In the genomic region with DNA sequence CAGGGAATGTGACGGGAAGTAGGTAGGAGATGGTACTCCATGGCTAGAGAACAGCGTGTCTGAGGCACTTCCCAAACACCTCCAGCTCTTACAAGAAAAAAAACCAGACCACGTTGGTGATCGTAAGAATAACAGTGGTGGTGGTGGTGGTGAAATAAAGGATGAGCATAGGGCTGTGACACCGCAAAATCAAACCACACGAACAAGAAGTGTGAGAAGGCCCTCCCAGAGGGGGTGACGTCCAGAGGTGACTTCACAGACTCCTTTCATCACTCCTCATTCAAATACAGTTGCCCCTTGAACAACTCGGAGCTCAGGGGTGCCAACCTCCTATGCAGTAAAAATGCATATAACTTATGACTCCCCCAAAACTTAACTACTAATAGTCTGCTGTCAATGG, we compare ENCODE assay signal across 16 cellular contexts.
DNase-seq lines count a peak whose midpoint lies in the region; ATAC-seq and TF ChIP-seq lines count a peak whose summit lies in the region.
"Had no signal": no experiment of that assay in that cellular context is flagged by ENCODE, and none has a peak within 500 bp of the region (broad histone marks: within the 10 kb centered on the region; RNA-seq: fewer than 3 reads in every experiment).

No MANE protein-coding gene starts in this region.

- peaks cover 15% of the 10 kb centered on the region for H3K36me3 Mint-ChIP-seq in effector memory CD8-positive, alpha-beta T cell (ENCODE audit: insufficient read depth)
- H3K36me3 Mint-ChIP-seq in natural killer cell, result no peaks in the 10 kb centered on the region
- peaks cover 22% of the 10 kb centered on the region for H3K36me3 Mint-ChIP-seq in Caco-2 (ENCODE audit: insufficient read depth, unreplicated experiment)

- no peaks in the 10 kb centered on the region for H3K27me3 Mint-ChIP-seq in effector memory CD8-positive, alpha-beta T cell
- H3K27me3 Mint-ChIP-seq in natural killer cell (ENCODE audit: low read depth in 2 of 2) (peaks cover 5 to 10% of the 10 kb centered on the region in 2 donors), Caco-2 (ENCODE audit: insufficient read depth, unreplicated experiment) (no peaks in the 10 kb centered on the region)
- H3K27me3 Mint-ChIP-seq: CD4-positive, CD25-positive, alpha-beta regulatory T cell had no signal

- BruUV-seq in Caco-2 (replicated peaks; lab: Mats Ljungman, UMichigan), result no TSS peak

- H3K9me3 ChIP-seq in Caco-2, result no peaks in the 10 kb centered on the region
- H3K9me3 ChIP-seq: BE2C had no signal

- TF ChIP-seq CTCF in natural killer cell (IDR thresholded peaks at IDR 0.05) (no peak), Caco-2 (IDR thresholded peaks at IDR 0.05; ENCODE audit: insufficient read depth in 1 of 2, low read depth in 1 of 2, low read length in 1 of 2, severe bottlenecking in 1 of 2, unreplicated experiment in 1 of 2) (no peak)

- no peak for ATAC-seq in GM18505 (IDR thresholded peaks at IDR 0.05; ENCODE audit: unreplicated experiment)
- ATAC-seq in effector memory CD8-positive, alpha-beta T cell (replicated peaks), result peak; percentile 31
- ATAC-seq in natural killer cell, result peak; percentile 62 to 91 (median 64)
- ATAC-seq in GM19395 (IDR thresholded peaks at IDR 0.05; ENCODE audit: unreplicated experiment), result no peak
- no peak for ATAC-seq in HG02852 (IDR thresholded peaks at IDR 0.05; ENCODE audit: unreplicated experiment)

- H3K36me3 ChIP-seq in Caco-2 (ENCODE audit: control insufficient read depth, insufficient read depth, low read length), result no peaks in the 10 kb centered on the region

- H3K4me1 Mint-ChIP-seq in effector memory CD8-positive, alpha-beta T cell (ENCODE audit: low read depth in 2 of 2), result peaks cover 3 to 4% of the 10 kb centered on the region in 2 donors
- peaks cover 10 to 19% of the 10 kb centered on the region in 2 donors for H3K4me1 Mint-ChIP-seq in natural killer cell
- no peaks in the 10 kb centered on the region for H3K4me1 Mint-ChIP-seq in Caco-2 (ENCODE audit: low read depth, unreplicated experiment)

- H3K27me3 ChIP-seq in Caco-2 (replicated peaks; ENCODE audit: control insufficient read depth, insufficient read depth, low read length), result no peaks in the 10 kb centered on the region
- H3K27me3 ChIP-seq: BE2C had no signal

- H3K9me3 Mint-ChIP-seq in effector memory CD8-positive, alpha-beta T cell, result no peaks in the 10 kb centered on the region
- H3K9me3 Mint-ChIP-seq in natural killer cell (no peaks in the 10 kb centered on the region), Caco-2 (ENCODE audit: unreplicated experiment) (no peaks in the 10 kb centered on the region)
- H3K9me3 Mint-ChIP-seq: CD4-positive, CD25-positive, alpha-beta regulatory T cell; H9 had no signal

- intact Hi-C loops in natural killer cell (cut with micrococcal nuclease), result no loop called here
- intact Hi-C loops in Caco-2 (cut with micrococcal nuclease; ENCODE audit: unreplicated experiment), result loop anchor here (5.0 kb wide), 1 partner anchor 121 kb away; no protein-coding TSS in a partner anchor

- H3K27ac Mint-ChIP-seq in effector memory CD8-positive, alpha-beta T cell, result no peak overlapping the region
- H3K27ac Mint-ChIP-seq in natural killer cell (no peak overlapping the region), Caco-2 (ENCODE audit: unreplicated experiment) (no peak overlapping the region)
- H3K27ac Mint-ChIP-seq: H9 had no signal

- POLR2A ChIA-PET in Caco-2 (lab: Charles Lee), result no interaction called here

- H3K4me3 ChIP-seq in Caco-2 (ENCODE audit: low read depth, low read length), result no peak overlapping the region

- no peaks in the 10 kb centered on the region for H3K4me1 ChIP-seq in Caco-2

- H3K4me3 Mint-ChIP-seq in effector memory CD8-positive, alpha-beta T cell, result no peak overlapping the region
- H3K4me3 Mint-ChIP-seq in natural killer cell (no peak overlapping the region), Caco-2 (ENCODE audit: unreplicated experiment) (no peak overlapping the region)
- H3K4me3 Mint-ChIP-seq: CD4-positive, CD25-positive, alpha-beta regulatory T cell; CD8-positive, alpha-beta memory T cell; H9 had no signal

- CTCF ChIA-PET in Caco-2 (lab: Charles Lee), result interaction anchor here (1.1 kb wide), 1 partner anchor 245 kb away, joined by 3 read pairs; no protein-coding TSS in a partner anchor

- DNase-seq in MV-4-11 (lab: John Stamatoyannopoulos, UW) (peak; percentile 11), natural killer cell (no peak), Caco-2 (no peak), activated T-cell treated with anti-CD3 and anti-CD28 coated beads for 4 hours (no peak)
- DNase-seq in effector memory CD8-positive, alpha-beta T cell, result no peak
- DNase-seq: ACHN; BE2C; CD4-positive, CD25-positive, alpha-beta regulatory T cell; CD8-positive, alpha-beta memory T cell; DMS153; DMS79; GDM1; H9 had no signal

- peak; percentile 3 for TF ChIP-seq POLR2A in GM18505 (IDR thresholded peaks at IDR 0.05; ENCODE audit: borderline replicate concordance, extremely low read depth, insufficient read depth, insufficient read length)

Comparison
In these comparisons a context has a peak if more than half of its experiments do, and no peak if none do; other contexts are left out.
1. ATAC-seq: peak in effector memory CD8-positive, alpha-beta T cell (single experiment) and natural killer cell (3 of 3); none in GM18505 (single experiment), GM19395 (single experiment) and HG02852 (single experiment).